Comparison of ENCODE assay signal across 13 cellular contexts in the genomic region with DNA sequence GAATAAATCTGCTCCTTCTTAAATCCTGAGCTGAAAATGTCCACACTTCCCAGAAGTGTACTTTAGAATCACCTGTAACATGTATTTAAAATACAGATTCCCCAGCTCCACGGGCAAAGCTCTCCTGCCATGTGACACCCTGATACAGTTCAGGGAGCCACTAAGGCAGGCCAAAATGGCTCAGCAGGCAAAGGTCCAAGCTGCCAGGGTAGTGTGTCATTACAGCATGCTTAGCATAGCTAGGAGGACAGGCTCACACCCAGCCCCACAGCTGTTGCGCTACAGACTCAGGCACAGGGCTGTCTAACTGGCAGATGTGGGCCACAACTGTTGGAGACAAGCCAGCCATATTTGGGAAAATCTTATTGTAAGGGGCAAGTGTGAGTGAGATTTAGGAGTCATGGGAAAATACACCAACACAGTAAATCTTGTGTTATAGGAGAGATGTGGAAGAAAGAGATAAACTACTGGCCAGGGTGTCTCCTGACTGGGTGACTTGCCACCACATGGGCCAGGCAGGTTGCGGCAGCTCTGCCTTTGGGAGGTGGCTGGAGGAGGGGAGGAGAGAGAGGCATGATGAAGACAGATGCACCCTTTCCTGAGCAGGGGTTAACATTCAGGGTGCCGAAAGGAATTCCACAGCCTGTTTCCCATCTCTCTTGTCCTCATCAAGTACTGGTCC.
A peak's percentile ranks its signal among the peaks of the same experiment; 100 is the strongest.
DNase-seq lines count a peak whose midpoint lies in the region; ATAC-seq and TF ChIP-seq lines count a peak whose summit lies in the region.
"Had no signal": no experiment of that assay in that cellular context is flagged by ENCODE, and none has a peak within 500 bp of the region (broad histone marks: within the 10 kb centered on the region; RNA-seq: fewer than 3 reads in every experiment).

No MANE protein-coding gene starts in this region.

- POLR2A ChIA-PET in HEK293 (lab: Yijun Ruan, JAX), result no interaction called here

- in situ Hi-C loops in mammary epithelial cell (cut with MboI; ENCODE audit: low sequenced_read_pairs in 2 of 2), result loop anchor here in 1 of 2 donors (25.0 kb wide), 2 partner anchors 172 to 697 kb away; no protein-coding TSS in a partner anchor

- H3K79me2 ChIP-seq in mammary epithelial cell (ENCODE audit: insufficient read depth, low read length), result no peaks in the 10 kb centered on the region

- no peaks in the 10 kb centered on the region for H3K27me3 Mint-ChIP-seq in activated T-helper 17 cell treated with anti-CD3 and anti-CD28 coated beads, Interleukin-2, amount 50 U/mL, for 72 hours
- H3K27me3 Mint-ChIP-seq: stimulated activated naive B cell treated with anti-CD40 and anti-IgM and Interleukin-4, amounts not matched to agents 10 μg/mL and 1 μg/mL and 100 μg/mL, for 72 hours had no signal

- no peaks in the 10 kb centered on the region for H4K20me1 ChIP-seq in mammary epithelial cell (ENCODE audit: insufficient read depth, low read length)

- dilution Hi-C loops in mammary epithelial cell (cut with HindIII; ENCODE audit: low sequenced_read_pairs), result no loop called here

- no peaks in the 10 kb centered on the region for H3K4me1 Mint-ChIP-seq in activated T-helper 17 cell treated with anti-CD3 and anti-CD28 coated beads, Interleukin-2, amount 50 U/mL, for 72 hours
- H3K4me1 Mint-ChIP-seq: stimulated activated naive B cell treated with anti-CD40 and anti-IgM and Interleukin-4, amounts not matched to agents 10 μg/mL and 1 μg/mL and 100 μg/mL, for 72 hours had no signal

- H3K4me3 ChIP-seq in HEK293 (ENCODE audit: low read depth, low read length), result no peak overlapping the region
- H3K4me3 ChIP-seq in mammary epithelial cell (replicated peaks in 1 of 3; ENCODE audit: insufficient read depth in 1 of 3, low read depth in 2 of 3, low read length in 3 of 3), result no peak overlapping the region

- no TSS peak for BruUV-seq in mammary epithelial cell (replicated peaks; lab: Mats Ljungman, UMichigan)

- no peak for ATAC-seq in GM18517 (IDR thresholded peaks at IDR 0.05; ENCODE audit: unreplicated experiment)
- ATAC-seq in activated T-helper 17 cell treated with anti-CD3 and anti-CD28 coated beads, Interleukin-2, amount 50 U/mL, for 72 hours (replicated peaks), result no peak
- ATAC-seq: stimulated activated naive B cell treated with anti-CD40 and anti-IgM and Interleukin-4, amounts not matched to agents 10 μg/mL and 1 μg/mL and 100 μg/mL, for 72 hours had no signal

- no peak overlapping the region for H3K9ac ChIP-seq in mammary epithelial cell (ENCODE audit: insufficient read depth, low read length)

- H3K36me3 ChIP-seq in HEK293 (ENCODE audit: control insufficient read depth in 2 of 2, insufficient read depth in 1 of 2, low read length in 2 of 2), result no peaks in the 10 kb centered on the region
- H3K36me3 ChIP-seq in mammary epithelial cell (ENCODE audit: insufficient read depth, low read length), result no peaks in the 10 kb centered on the region

- intact Hi-C loops in mammary epithelial cell (cut with micrococcal nuclease), result loop anchor here (2.0 kb wide), 1 partner anchor 40 kb away; no protein-coding TSS in a partner anchor

- H3K27ac ChIP-seq in HEK293 (ENCODE audit: extremely low read depth, low read depth, low read length) (no peak overlapping the region), mammary epithelial cell (ENCODE audit: insufficient read depth, low read depth, low read length) (no peak overlapping the region)

- H3K9me3 ChIP-seq in HEK293 (ENCODE audit: control insufficient read depth, insufficient read depth, low read depth, low read length) (no peaks in the 10 kb centered on the region), mammary epithelial cell (replicated peaks; ENCODE audit: insufficient read depth, low read length) (no peaks in the 10 kb centered on the region)

- H3K9me3 Mint-ChIP-seq in activated T-helper 17 cell treated with anti-CD3 and anti-CD28 coated beads, Interleukin-2, amount 50 U/mL, for 72 hours, result no peaks in the 10 kb centered on the region
- H3K9me3 Mint-ChIP-seq: activated T-helper 1 cell treated with anti-CD3 and anti-CD28 coated beads, Interleukin-12 subunit alpha, Interleukin-12 subunit beta, Interleukin-2, Interleukin-4 antibody, amounts not matched to agents 30 ng/mL and 10 ng/mL and 1 ng/mL, durations not matched to agents 14 hours and 24 hours and 36 hours; stimulated activated naive B cell treated with anti-CD40 and anti-IgM and Interleukin-4, amounts not matched to agents 10 μg/mL and 1 μg/mL and 100 μg/mL, for 72 hours; T-helper 2 cell treated with Interferon-gamma antibody and Interleukin-4, amounts not matched to agents 5 μg/mL and 100 μg/mL, for 36 hours had no signal

- DNase-seq in 8988T, result peak; percentile 24
- DNase-seq in mammary epithelial cell, result peak; percentile 38
- peak; percentile 29 for DNase-seq in iPS-NIHi7 (ENCODE audit: extremely low spot score)
- DNase-seq in activated naive CD4-positive, alpha-beta T cell treated with anti-CD3 and anti-CD28 coated beads, Interleukin-2, amount 50 U/mL, for 16 hours, result no peak
- DNase-seq in SHP77 (lab: John Stamatoyannopoulos, UW), result no peak
- DNase-seq: C1 segment of cervical spinal cord; stimulated activated CD4-positive, alpha-beta T cell treated with anti-CD3 and anti-CD28 coated beads, Interleukin-12 subunit alpha, Interleukin-12 subunit beta, amount 100 ng/mL, for 4 hours; stimulated activated naive B cell treated with anti-CD40 and anti-IgM and Interleukin-4, amounts not matched to agents 10 μg/mL and 1 μg/mL and 100 μg/mL, for 72 hours had no signal

- no peak overlapping the region for H2AFZ ChIP-seq in mammary epithelial cell (ENCODE audit: low read depth, low read length)

- H3K4me3 Mint-ChIP-seq in activated T-helper 17 cell treated with anti-CD3 and anti-CD28 coated beads, Interleukin-2, amount 50 U/mL, for 72 hours, result no peak overlapping the region
- H3K4me3 Mint-ChIP-seq: activated T-helper 1 cell treated with anti-CD3 and anti-CD28 coated beads, Interleukin-12 subunit alpha, Interleukin-12 subunit beta, Interleukin-2, Interleukin-4 antibody, amounts not matched to agents 30 ng/mL and 10 ng/mL and 1 ng/mL, durations not matched to agents 14 hours and 24 hours and 36 hours; stimulated activated naive B cell treated with anti-CD40 and anti-IgM and Interleukin-4, amounts not matched to agents 10 μg/mL and 1 μg/mL and 100 μg/mL, for 72 hours; T-helper 2 cell treated with Interferon-gamma antibody and Interleukin-4, amounts not matched to agents 5 μg/mL and 100 μg/mL, for 36 hours had no signal

- no peak overlapping the region for H3K27ac Mint-ChIP-seq in activated T-helper 17 cell treated with anti-CD3 and anti-CD28 coated beads, Interleukin-2, amount 50 U/mL, for 72 hours
- H3K27ac Mint-ChIP-seq: activated T-helper 1 cell treated with anti-CD3 and anti-CD28 coated beads, Interleukin-12 subunit alpha, Interleukin-12 subunit beta, Interleukin-2, Interleukin-4 antibody, amounts not matched to agents 30 ng/mL and 10 ng/mL and 1 ng/mL, durations not matched to agents 14 hours and 24 hours and 36 hours; stimulated activated naive B cell treated with anti-CD40 and anti-IgM and Interleukin-4, amounts not matched to agents 10 μg/mL and 1 μg/mL and 100 μg/mL, for 72 hours; T-helper 2 cell treated with Interferon-gamma antibody and Interleukin-4, amounts not matched to agents 5 μg/mL and 100 μg/mL, for 36 hours had no signal

- H3K36me3 Mint-ChIP-seq in activated T-helper 17 cell treated with anti-CD3 and anti-CD28 coated beads, Interleukin-2, amount 50 U/mL, for 72 hours (ENCODE audit: low read depth), result no peaks in the 10 kb centered on the region

- H3K27me3 ChIP-seq in mammary epithelial cell (ENCODE audit: insufficient read depth, low read length), result no peaks in the 10 kb centered on the region

- no peak overlapping the region for H3K4me2 ChIP-seq in mammary epithelial cell (ENCODE audit: insufficient read depth, low read depth, low read length)

- H3K4me1 ChIP-seq in HEK293 (ENCODE audit: control insufficient read depth, insufficient read depth, low read length) (peaks cover 17% of the 10 kb centered on the region), mammary epithelial cell (ENCODE audit: insufficient read depth, low read length) (no peaks in the 10 kb centered on the region)

- 88% methylated on average over 4 of the region's 4 CpGs for WGBS in mammary epithelial cell (ENCODE audit: low coverage, missing lambda C conversion rate)

- CTCF ChIA-PET in HEK293 (lab: Yijun Ruan, JAX), result interaction anchor here (0.8 to 2.5 kb wide), 2 partner anchors 9 to 41 kb away, joined by 3 to 12 read pairs; no protein-coding TSS in a partner anchor
- CTCF ChIA-PET in mammary epithelial cell (lab: Charles Lee; ENCODE audit: low non-redundant PET), result no interaction called here

- no peak for TF ChIP-seq CTCF in HEK293 (tag by site-specific recombination; IDR thresholded peaks at IDR 0.05)
- TF ChIP-seq CTCF in mammary epithelial cell (conservative IDR thresholded peaks at IDR 0.05 in 1 of 2, IDR thresholded peaks at IDR 0.05 in 1 of 2; ENCODE audit: extremely low read depth in 1 of 2, insufficient read depth in 1 of 2, low read depth in 1 of 2, low read length in 2 of 2), result no peak

TF ChIP-seq in HEK293, 187 proteins besides CTCF, POLR2A, EP300 and RAD21 (continues in another document):
- no peak for TF ChIP-seq ZNF501 (tag by site-specific recombination; IDR thresholded peaks at IDR 0.05)
- TF ChIP-seq ZNF341 (tag by site-specific recombination; IDR thresholded peaks at IDR 0.05; ENCODE audit: low read depth), result no peak
- TF ChIP-seq ZNF596 (tag by site-specific recombination; IDR thresholded peaks at IDR 0.05), result no peak
- no peak for TF ChIP-seq SETDB1 (IDR thresholded peaks at IDR 0.05; ENCODE audit: insufficient read length, low read length)
- TF ChIP-seq ZNF184 (tag by site-specific recombination; IDR thresholded peaks at IDR 0.05), result no peak
- TF ChIP-seq ZFP69B (tag by site-specific recombination; IDR thresholded peaks at IDR 0.05), result no peak
- TF ChIP-seq ZNF146 (tag by site-specific recombination; IDR thresholded peaks at IDR 0.05), result no peak
- 0 out of 2 replicates have a peak, but pooled peaks have one; percentile 30 for TF ChIP-seq ZNF335 (tag by site-specific recombination; conservative IDR thresholded peaks at IDR 0.05)
- TF ChIP-seq RBAK (tag by site-specific recombination; IDR thresholded peaks at IDR 0.05), result no peak
- TF ChIP-seq ZNF350 (tag by site-specific recombination; IDR thresholded peaks at IDR 0.05), result no peak
- no peak for TF ChIP-seq ZNF292 (tag by site-specific recombination; IDR thresholded peaks at IDR 0.05; ENCODE audit: borderline replicate concordance, low read depth)
- TF ChIP-seq ZNF549 (tag by site-specific recombination; IDR thresholded peaks at IDR 0.05), result no peak
- TF ChIP-seq ZNF266 (tag by site-specific recombination; IDR thresholded peaks at IDR 0.05; ENCODE audit: low read depth), result no peak
- TF ChIP-seq ZNF623 (tag by site-specific recombination; IDR thresholded peaks at IDR 0.05), result no peak
- no peak for TF ChIP-seq REPIN1 (tag by site-specific recombination; IDR thresholded peaks at IDR 0.05; ENCODE audit: low read depth)
- 0 out of 2 replicates have a peak, but pooled peaks have one; percentile 11 for TF ChIP-seq ZNF600 (tag by site-specific recombination; IDR thresholded peaks at IDR 0.05)
- no peak for TF ChIP-seq ZNF404 (tag by site-specific recombination; IDR thresholded peaks at IDR 0.05)

Comparison
In these comparisons a context has a peak if more than half of its experiments do, and no peak if none do; other contexts are left out.
1. DNase-seq: peak in 8988T (single experiment), mammary epithelial cell (single experiment) and iPS-NIHi7 (single experiment); none in activated naive CD4-positive, alpha-beta T cell treated with anti-CD3 and anti-CD28 coated beads, Interleukin-2, amount 50 U/mL, for 16 hours (single experiment) and SHP77 (0 of 2).